In genomic region chr14:39433452-39433813, GRCh38 we compare ENCODE assay signal across 8 cellular contexts. TPM values are rescaled to one million over a fixed set of nuclear protein-coding genes. Genes with fewer than 3 reads are reported as not detected.
DNase-seq lines count a peak whose midpoint lies in the region; ATAC-seq, FAIRE-seq and TF ChIP-seq lines count a peak whose summit lies in the region.

No MANE protein-coding gene starts in this region.

- H3K27me3 Mint-ChIP-seq in activated CD4-positive, alpha-beta T cell treated with anti-CD3 and anti-CD28 coated beads for 36 hours, result no peaks in the 10 kb centered on the region
- no peaks in the 10 kb centered on the region for H3K27me3 Mint-ChIP-seq in activated naive CD8-positive, alpha-beta T cell treated with anti-CD3 and anti-CD28 coated beads for 36 hours

- peaks cover 3% of the 10 kb centered on the region for H3K36me3 Mint-ChIP-seq in activated CD4-positive, alpha-beta T cell treated with anti-CD3 and anti-CD28 coated beads for 36 hours (ENCODE audit: low read depth)
- H3K36me3 Mint-ChIP-seq in activated naive CD8-positive, alpha-beta T cell treated with anti-CD3 and anti-CD28 coated beads for 36 hours, result peaks cover 6% of the 10 kb centered on the region

- H3K9me3 Mint-ChIP-seq in activated CD4-positive, alpha-beta T cell treated with anti-CD3 and anti-CD28 coated beads for 36 hours (ENCODE audit: low read depth), result no peaks in the 10 kb centered on the region
- H3K9me3 Mint-ChIP-seq in activated naive CD8-positive, alpha-beta T cell treated with anti-CD3 and anti-CD28 coated beads for 36 hours, result no peaks in the 10 kb centered on the region

- H3K4me3 ChIP-seq in kidney (ENCODE audit: low read length in 2 of 2) (peak overlapping the region; percentile 80 to 92), subcutaneous abdominal adipose tissue (ENCODE audit: low read depth in 1 of 5, low read length in 5 of 5) (peak overlapping the region; percentile 85 to 95 (median 92))

- no peak for DNase-seq in activated CD4-positive, alpha-beta T cell treated with anti-CD3 and anti-CD28 coated beads for 36 hours
- DNase-seq in activated CD4-positive, alpha-beta T cell treated with anti-CD3 and anti-CD28 coated beads for 4 hours, result no peak
- no peak for DNase-seq in activated naive CD8-positive, alpha-beta T cell treated with anti-CD3 and anti-CD28 coated beads for 36 hours
- DNase-seq in kidney (no peak), AG20443 (ENCODE audit: low spot score) (no peak), NCI-H1092 treated with DMSO at 0.1 percent for 48 hours (lab: John Stamatoyannopoulos, UW) (no peak)

- H3K27ac ChIP-seq in kidney (ENCODE audit: low read depth in 2 of 2, low read length in 2 of 2), result peak overlapping the region; percentile 90 to 98
- H3K27ac ChIP-seq in subcutaneous abdominal adipose tissue (ENCODE audit: low read depth, low read length), result peak overlapping the region; percentile 83

- peak overlapping the region; percentile 92 for H3K4me3 Mint-ChIP-seq in activated CD4-positive, alpha-beta T cell treated with anti-CD3 and anti-CD28 coated beads for 36 hours
- H3K4me3 Mint-ChIP-seq in activated naive CD8-positive, alpha-beta T cell treated with anti-CD3 and anti-CD28 coated beads for 36 hours, result peak overlapping the region; percentile 87

- peak overlapping the region; percentile 96 for H3K27ac Mint-ChIP-seq in activated CD4-positive, alpha-beta T cell treated with anti-CD3 and anti-CD28 coated beads for 36 hours
- peak overlapping the region; percentile 94 for H3K27ac Mint-ChIP-seq in activated naive CD8-positive, alpha-beta T cell treated with anti-CD3 and anti-CD28 coated beads for 36 hours

- no peak for ATAC-seq in activated CD4-positive, alpha-beta T cell treated with anti-CD3 and anti-CD28 coated beads for 36 hours
- ATAC-seq in GM18520 (IDR thresholded peaks at IDR 0.05; ENCODE audit: unreplicated experiment), result no peak

- H3K9ac ChIP-seq in kidney (ENCODE audit: low read length in 2 of 2) (peak overlapping the region; percentile 86 to 91), subcutaneous abdominal adipose tissue (ENCODE audit: low read length in 5 of 5) (peak overlapping the region; percentile 68 to 87 (median 70))

- H3K9me3 ChIP-seq in kidney (ENCODE audit: control insufficient read depth in 1 of 2, low read length in 2 of 2), result no peaks in the 10 kb centered on the region
- no peaks in the 10 kb centered on the region for H3K9me3 ChIP-seq in subcutaneous abdominal adipose tissue (ENCODE audit: control insufficient read depth in 5 of 5, low read length in 5 of 5)

- no peak for TF ChIP-seq CTCF in kidney (IDR thresholded peaks at IDR 0.05; ENCODE audit: borderline replicate concordance, extremely low read depth, insufficient read depth)

- intact Hi-C loops in activated CD4-positive, alpha-beta T cell treated with anti-CD3 and anti-CD28 coated beads for 36 hours (cut with DNase I, micrococcal nuclease), result loop anchor here in 1 of 2 experiments (2.0 to 5.0 kb wide), 6 partner anchors 13 to 331 kb away; partner anchors contain the start of genes PNN and SEC23A
- intact Hi-C loops in kidney (cut with DNase I), result no loop called here

- H3K4me1 ChIP-seq in kidney (ENCODE audit: control insufficient read depth in 1 of 2, insufficient read depth in 1 of 2, low read depth in 1 of 2, low read length in 2 of 2) (peaks cover 5 to 12% of the 10 kb centered on the region in 2 donors), subcutaneous abdominal adipose tissue (ENCODE audit: control insufficient read depth in 5 of 5, insufficient read depth in 5 of 5, low read length in 5 of 5) (peaks cover 3 to 40% (median 35%) of the 10 kb centered on the region in 5 donors)

- H3K4me1 Mint-ChIP-seq in activated CD4-positive, alpha-beta T cell treated with anti-CD3 and anti-CD28 coated beads for 36 hours, result peaks cover 30% of the 10 kb centered on the region
- H3K4me1 Mint-ChIP-seq in activated naive CD8-positive, alpha-beta T cell treated with anti-CD3 and anti-CD28 coated beads for 36 hours, result peaks cover 29% of the 10 kb centered on the region

- FAIRE-seq in kidney (lab: Jason Lieb, UNC), result no peak

- POLR2A ChIA-PET in activated CD4-positive, alpha-beta T cell treated with anti-CD3 and anti-CD28 coated beads for 36 hours (lab: Charles Lee), result interaction anchor here (0.8 to 1.3 kb wide), 4 partner anchors 15 to 331 kb away, joined by 3 to 17 read pairs (median 6); partner anchors contain the start of genes PNN and SEC23A

- no peaks in the 10 kb centered on the region for H3K36me3 ChIP-seq in kidney (ENCODE audit: control insufficient read depth in 1 of 2, insufficient read depth in 2 of 2, low read length in 2 of 2)
- H3K36me3 ChIP-seq in subcutaneous abdominal adipose tissue (ENCODE audit: control insufficient read depth in 5 of 5, insufficient read depth in 5 of 5, low read length in 5 of 5), result no peaks in the 10 kb centered on the region

- CTCF ChIA-PET in activated CD4-positive, alpha-beta T cell treated with anti-CD3 and anti-CD28 coated beads for 36 hours (lab: Charles Lee), result interaction anchor here (0.6 to 3.0 kb wide), 5 partner anchors 10 to 338 kb away, joined by 3 to 14 read pairs (median 6); no protein-coding TSS in a partner anchor

- no peaks in the 10 kb centered on the region for H3K27me3 ChIP-seq in subcutaneous abdominal adipose tissue (ENCODE audit: control insufficient read depth in 5 of 5, insufficient read depth in 4 of 5, low read length in 5 of 5)

RNA-seq across cellular contexts. Expression of gene FBXO33, which starts 1.2 kb away (rescaled TPM):
- total RNA-seq in activated CD4-positive, alpha-beta T cell treated with anti-CD3 and anti-CD28 coated beads for 36 hours, result 10 to 100 TPM; 12.5 to 14.0 TPM
- 10 to 100 TPM; 21.8 TPM for total RNA-seq in activated naive CD8-positive, alpha-beta T cell treated with anti-CD3 and anti-CD28 coated beads for 36 hours
- 11.2 TPM for total RNA-seq in kidney
- 6.5 TPM for polyA plus RNA-seq in kidney (ENCODE audit: insufficient read depth, low read depth, low replicate concordance)
